Comparison of ENCODE assay signal across 28 cellular contexts in genomic region chr17:55279203-55279602, GRCh38. TPM values are rescaled to one million over a fixed set of nuclear protein-coding genes. Genes with fewer than 3 reads are reported as not detected.
"Had no signal": no experiment of that assay in that cellular context is flagged by ENCODE, and none has a peak within 500 bp of the region (broad histone marks: within the 10 kb centered on the region; RNA-seq: fewer than 3 reads in every experiment).

No MANE protein-coding gene starts in this region.

- ATAC-seq: activated CD4-positive, CD25-positive, alpha-beta regulatory T cell treated with anti-CD3 and anti-CD28 coated beads, Interleukin-2, amount 50 U/mL, for 24 hours; activated naive CD4-positive, alpha-beta T cell treated with anti-CD3 and anti-CD28 coated beads, Interleukin-2, amount 50 U/mL, for 72 hours; activated T-cell treated with anti-CD3 and anti-CD28 coated beads, Interleukin-2, amount 50 U/mL, for 72 hours; T-helper 17 cell had no signal

- DNase-seq: activated B cell treated with CpG ODN at 0.5 μM for 24 hours; activated CD4-positive, alpha-beta memory T cell treated with anti-CD3 and anti-CD28 coated beads, Interleukin-2, amount 10 ng/mL, durations not matched to agents 7 days and 5 days; activated CD4-positive, alpha-beta T cell treated with anti-CD3 and anti-CD28 coated beads, Interleukin-2, amount 10 ng/mL, durations not matched to agents 24 days and 14 days; activated CD8-positive, alpha-beta memory T cell treated with anti-CD3 and anti-CD28 coated beads, Interleukin-2, amount 50 U/mL, for 48 hours; activated gamma-delta T cell; activated naive CD4-positive, alpha-beta T cell; activated naive CD4-positive, alpha-beta T cell treated with anti-CD3 and anti-CD28 coated beads, Interleukin-2, amount 10 ng/mL, durations not matched to agents 7 days and 5 days; activated naive CD8-positive, alpha-beta T cell treated with anti-CD3 and anti-CD28 coated beads, Interleukin-2, amount 10 ng/mL, durations not matched to agents 7 days and 5 days; activated T-cell treated with anti-CD3 and anti-CD28 coated beads for 4 hours; activated T-cell treated with anti-CD3 and anti-CD28 coated beads, Interleukin-2, amount 50 U/mL, for 24 hours; activated T-cell treated with anti-CD3 and anti-CD28 coated beads, Interleukin-2, amount 50 U/mL, for 72 hours; brain microvascular endothelial cell; effector CD4-positive, alpha-beta T cell; foreskin fibroblast; glutamatergic neuron; T-helper 1 cell; T-helper 17 cell; T1000; WERI-Rb-1 had no signal

- H3K4me3 ChIP-seq: coronary artery had no signal

- FAIRE-seq: astrocyte, bronchial epithelial cell, endometrium, endothelial cell of umbilical vein, frontal cortex had no signal

- H3K27ac ChIP-seq: brain microvascular endothelial cell, epithelial cell of prostate, WERI-Rb-1 had no signal

- H3K27me3 ChIP-seq: brain microvascular endothelial cell had no signal

- H3K36me3 ChIP-seq: brain microvascular endothelial cell, WERI-Rb-1 had no signal

RNA-seq across cellular contexts. Expression of gene HLF, which starts 14.4 kb away (rescaled TPM):
- total RNA-seq: astrocyte, endothelial cell of umbilical vein had no signal
- polyA plus RNA-seq: endothelial cell of umbilical vein had no signal
